ENCODE assay signal across 2 cellular contexts in the genomic region with DNA sequence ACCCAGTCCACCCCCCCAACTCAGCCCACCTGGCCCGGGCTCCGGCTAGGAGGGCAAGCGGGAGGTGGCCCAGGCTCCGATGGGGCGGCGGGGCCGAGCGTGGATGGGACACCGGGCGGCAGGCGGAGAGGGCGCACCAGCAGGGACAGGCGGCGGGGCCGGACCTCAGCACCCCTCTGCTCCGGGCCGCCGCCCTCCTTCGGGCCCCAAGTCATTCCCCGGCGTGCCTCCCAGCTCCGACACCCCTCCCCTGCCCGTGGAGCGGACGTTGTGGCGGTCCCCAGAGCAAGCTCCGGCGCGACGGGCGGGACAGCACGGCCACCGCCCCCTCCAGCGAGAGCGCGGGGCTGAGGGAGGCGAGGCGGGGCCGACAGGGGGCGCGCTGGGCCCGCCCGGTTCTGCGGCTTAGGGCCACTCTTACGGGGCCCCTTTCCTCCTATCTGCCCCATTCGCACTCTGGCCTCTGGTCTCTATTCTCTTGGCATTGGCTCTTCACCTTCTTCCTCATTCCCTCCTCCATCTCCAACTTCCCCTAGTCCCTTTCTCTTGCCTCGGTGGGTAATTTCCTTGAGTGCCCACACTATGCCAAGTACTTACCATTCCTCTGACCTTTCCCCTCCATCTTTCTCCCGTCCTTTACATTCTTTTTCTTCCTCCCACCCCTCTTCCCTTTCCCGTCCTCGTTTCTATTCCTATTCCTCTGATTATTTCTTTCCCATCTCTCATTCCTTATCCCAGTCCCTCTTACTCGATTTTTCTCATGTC.
A peak's percentile ranks its signal among the peaks of the same experiment; 100 is the strongest.
TF ChIP-seq lines count a peak whose summit lies in the region.

No MANE protein-coding gene starts in this region.

TF ChIP-seq in endothelial cell of umbilical vein, 7 proteins besides CTCF, POLR2A, EP300 and RAD21:
- TF ChIP-seq MAX (IDR thresholded peaks at IDR 0.05; ENCODE audit: insufficient read depth, insufficient read length) (no peak), EZH2 (IDR thresholded peaks at IDR 0.05; ENCODE audit: borderline replicate concordance, low read depth, low read length, severe bottlenecking) (peak; percentile 43)

TF ChIP-seq in neural cell, 6 proteins besides CTCF, POLR2A, EP300 and RAD21:
- no peak for TF ChIP-seq TAF1 (IDR thresholded peaks at IDR 0.05; ENCODE audit: low read depth)
- TF ChIP-seq SMC3 (conservative IDR thresholded peaks at IDR 0.05; ENCODE audit: poor library complexity), result no peak
- no peak for TF ChIP-seq EZH2 (IDR thresholded peaks at IDR 0.05; ENCODE audit: borderline replicate concordance, insufficient read depth, low read length, poor library complexity, severe bottlenecking)
- TF ChIP-seq, protein P1, sequence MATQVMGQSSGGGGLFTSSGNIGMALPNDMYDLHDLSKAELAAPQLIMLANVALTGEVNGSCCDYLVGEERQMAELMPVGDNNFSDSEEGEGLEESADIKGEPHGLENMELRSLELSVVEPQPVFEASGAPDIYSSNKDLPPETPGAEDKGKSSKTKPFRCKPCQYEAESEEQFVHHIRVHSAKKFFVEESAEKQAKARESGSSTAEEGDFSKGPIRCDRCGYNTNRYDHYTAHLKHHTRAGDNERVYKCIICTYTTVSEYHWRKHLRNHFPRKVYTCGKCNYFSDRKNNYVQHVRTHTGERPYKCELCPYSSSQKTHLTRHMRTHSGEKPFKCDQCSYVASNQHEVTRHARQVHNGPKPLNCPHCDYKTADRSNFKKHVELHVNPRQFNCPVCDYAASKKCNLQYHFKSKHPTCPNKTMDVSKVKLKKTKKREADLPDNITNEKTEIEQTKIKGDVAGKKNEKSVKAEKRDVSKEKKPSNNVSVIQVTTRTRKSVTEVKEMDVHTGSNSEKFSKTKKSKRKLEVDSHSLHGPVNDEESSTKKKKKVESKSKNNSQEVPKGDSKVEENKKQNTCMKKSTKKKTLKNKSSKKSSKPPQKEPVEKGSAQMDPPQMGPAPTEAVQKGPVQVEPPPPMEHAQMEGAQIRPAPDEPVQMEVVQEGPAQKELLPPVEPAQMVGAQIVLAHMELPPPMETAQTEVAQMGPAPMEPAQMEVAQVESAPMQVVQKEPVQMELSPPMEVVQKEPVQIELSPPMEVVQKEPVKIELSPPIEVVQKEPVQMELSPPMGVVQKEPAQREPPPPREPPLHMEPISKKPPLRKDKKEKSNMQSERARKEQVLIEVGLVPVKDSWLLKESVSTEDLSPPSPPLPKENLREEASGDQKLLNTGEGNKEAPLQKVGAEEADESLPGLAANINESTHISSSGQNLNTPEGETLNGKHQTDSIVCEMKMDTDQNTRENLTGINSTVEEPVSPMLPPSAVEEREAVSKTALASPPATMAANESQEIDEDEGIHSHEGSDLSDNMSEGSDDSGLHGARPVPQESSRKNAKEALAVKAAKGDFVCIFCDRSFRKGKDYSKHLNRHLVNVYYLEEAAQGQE (IDR thresholded peaks at IDR 0.05; ENCODE audit: borderline replicate concordance), result no peak
- no peak for TF ChIP-seq POLR2AphosphoS5 (IDR thresholded peaks at IDR 0.05)
- TF ChIP-seq MXI1 (conservative IDR thresholded peaks at IDR 0.05; ENCODE audit: poor library complexity, severe bottlenecking), result no peak
